26 cellular contexts compared by ENCODE assay signal in genomic region chr20:36499211-36499610, GRCh38. TPM values are rescaled to one million over a fixed set of nuclear protein-coding genes. Genes with fewer than 3 reads are reported as not detected.
DNase-seq lines count a peak whose midpoint lies in the region; ATAC-seq and TF ChIP-seq lines count a peak whose summit lies in the region.
"Had no signal": no experiment of that assay in that cellular context is flagged by ENCODE, and none has a peak within 500 bp of the region (broad histone marks: within the 10 kb centered on the region; RNA-seq: fewer than 3 reads in every experiment).

No MANE protein-coding gene starts in this region.

- peaks cover 72% of the 10 kb centered on the region for H3K36me3 ChIP-seq in left ventricle myocardium inferior
- peaks cover 59 to 76% of the 10 kb centered on the region in 2 donors for H3K36me3 ChIP-seq in ascending aorta
- peaks cover 35 to 73% (median 73%) of the 10 kb centered on the region in 3 donors for H3K36me3 ChIP-seq in tibial artery
- H3K36me3 ChIP-seq in uterus, result no peaks in the 10 kb centered on the region

- peaks cover 8% of the 10 kb centered on the region for H3K36me3 Mint-ChIP-seq in neural crest cell (ENCODE audit: low read depth)

- H3K27me3 ChIP-seq in left ventricle myocardium inferior (ENCODE audit: low read depth), result no peaks in the 10 kb centered on the region
- H3K27me3 ChIP-seq in ascending aorta, result no peaks in the 10 kb centered on the region
- no peaks in the 10 kb centered on the region for H3K27me3 ChIP-seq in tibial artery
- no peaks in the 10 kb centered on the region for H3K27me3 ChIP-seq in uterus
- H3K27me3 ChIP-seq: breast epithelium, SJCRH30, thyroid gland had no signal

- no peak for DNase-seq in left ventricle myocardium inferior
- DNase-seq in left cardiac atrium, result no peak
- no peak for DNase-seq in ascending aorta (ENCODE audit: low spot score in 2 of 2)
- DNase-seq in neural crest cell (ENCODE audit: low read depth, low spot score), result no peak
- peak in 1 of 2 donors; percentile 42 for DNase-seq in tibial artery
- DNase-seq in HUDEP-2 (lab: John Stamatoyannopoulos, UW; ENCODE audit: unreplicated experiment in 76 of 76), result no peak
- no peak for DNase-seq in uterus
- DNase-seq: ACHN; activated B cell treated with CpG ODN at 0.5 μM for 24 hours; activated CD4-positive, alpha-beta T cell treated with anti-CD3 and anti-CD28 coated beads, Interleukin-2, amount 50 U/mL, for 1 hour; activated T-cell treated with anti-CD3 and anti-CD28 coated beads, Interleukin-2, amount 50 U/mL, for 48 hours; CD4-positive, alpha-beta memory T cell; effector CD4-positive, alpha-beta T cell; KBM-7; mesendoderm; NCI-H1092; NCI-H1930; NCI-H510A treated with DMSO at 0.1 percent for 48 hours; SJCRH30; stimulated activated naive CD4-positive, alpha-beta T cell; T-helper 1 cell; thyroid gland had no signal

- H3K27ac ChIP-seq in left ventricle myocardium inferior (replicated peaks) (peak overlapping the region; percentile 89), ascending aorta (peak overlapping the region; percentile 65), tibial artery (peak overlapping the region; percentile 32 to 37), uterus (no peak overlapping the region)
- H3K27ac ChIP-seq: SJCRH30, thyroid gland had no signal

- no peaks in the 10 kb centered on the region for H3K27me3 Mint-ChIP-seq in neural crest cell (ENCODE audit: low read depth)
- H3K27me3 Mint-ChIP-seq: activated B cell treated with CpG ODN at 0.5 μM for 24 hours; B cell; CD4-positive, alpha-beta memory T cell had no signal

- TF ChIP-seq CTCF in left ventricle myocardium inferior (IDR thresholded peaks at IDR 0.05; ENCODE audit: borderline replicate concordance) (no peak), ascending aorta (IDR thresholded peaks at IDR 0.05) (no peak), neural crest cell (conservative IDR thresholded peaks at IDR 0.05) (no peak), tibial artery (IDR thresholded peaks at IDR 0.05) (no peak), uterus (IDR thresholded peaks at IDR 0.05) (no peak)

- H3K9me3 Mint-ChIP-seq in neural crest cell, result no peaks in the 10 kb centered on the region
- H3K9me3 Mint-ChIP-seq: activated B cell treated with CpG ODN at 0.5 μM for 24 hours; CD4-positive, alpha-beta memory T cell; GM23338 had no signal

- intact Hi-C loops in left ventricle myocardium inferior (cut with micrococcal nuclease), result no loop called here
- intact Hi-C loops in left cardiac atrium (cut with DNase I), result no loop called here
- intact Hi-C loops in ascending aorta (cut with DNase I), result no loop called here
- intact Hi-C loops in tibial artery (cut with DNase I; ENCODE audit: low total_unique reads), result loop anchor here (2.0 kb wide), 1 partner anchor 16 kb away; no protein-coding TSS in a partner anchor
- intact Hi-C loops in uterus (cut with DNase I; ENCODE audit: low total_unique reads), result no loop called here

- H3K4me3 Mint-ChIP-seq in neural crest cell, result no peak overlapping the region
- H3K4me3 Mint-ChIP-seq: activated B cell treated with CpG ODN at 0.5 μM for 24 hours; B cell; CD4-positive, alpha-beta memory T cell; GM23338 had no signal

- H3K4me1 ChIP-seq in left ventricle myocardium inferior (peaks cover 42% of the 10 kb centered on the region), ascending aorta (peaks cover 13 to 22% of the 10 kb centered on the region in 2 donors), tibial artery (peaks cover 0 to 59% (median 16%) of the 10 kb centered on the region in 4 donors), uterus (no peaks in the 10 kb centered on the region)
- H3K4me1 ChIP-seq: breast epithelium, SJCRH30 had no signal

- H3K4me3 ChIP-seq in left ventricle myocardium inferior (no peak overlapping the region), ascending aorta (no peak overlapping the region), tibial artery (no peak overlapping the region), uterus (no peak overlapping the region)
- H3K4me3 ChIP-seq: breast epithelium, GM23338, SJCRH30, thyroid gland had no signal

- peak overlapping the region; percentile 97 for H3K27ac Mint-ChIP-seq in neural crest cell (ENCODE audit: unreplicated experiment)
- H3K27ac Mint-ChIP-seq: activated B cell treated with CpG ODN at 0.5 μM for 24 hours, B cell, GM23338 had no signal

- ATAC-seq in left cardiac atrium, result no peak
- no peak for ATAC-seq in HG02970 (IDR thresholded peaks at IDR 0.05; ENCODE audit: low FRiP score, unreplicated experiment)
- ATAC-seq: GM23338 had no signal

- H3K4me1 Mint-ChIP-seq in neural crest cell, result peaks cover 27% of the 10 kb centered on the region
- H3K4me1 Mint-ChIP-seq: GM23338 had no signal

- H3K9me3 ChIP-seq in left ventricle myocardium inferior (replicated peaks) (no peaks in the 10 kb centered on the region), ascending aorta (no peaks in the 10 kb centered on the region), tibial artery (no peaks in the 10 kb centered on the region), uterus (no peaks in the 10 kb centered on the region)
- H3K9me3 ChIP-seq: breast epithelium, thyroid gland had no signal

- no peak for TF ChIP-seq POLR2A in uterus (IDR thresholded peaks at IDR 0.05)

RNA-seq across cellular contexts. Expression of gene MYL9, which starts 42.1 kb away (rescaled TPM):
- 1,345 TPM for total RNA-seq in left ventricle myocardium inferior
- total RNA-seq in left cardiac atrium, result 1,000 to 10,000 TPM; 1,946 to 2,055 TPM
- 717 TPM for total RNA-seq in ascending aorta
- 19.7 and 19.8 TPM in 2 replicates for total RNA-seq in neural crest cell
- 1,000 to 10,000 TPM in 1 of 4 donors, 100 to 1,000 TPM in 2, 10 to 100 TPM in 1; 18.5 to 1,447 (median 245) TPM for total RNA-seq in uterus
- total RNA-seq: CD4-positive, alpha-beta memory T cell had no signal

Comparison
In these comparisons a context has a peak if more than half of its experiments do, and no peak if none do; other contexts are left out.
1. H3K27ac ChIP-seq: peak in left ventricle myocardium inferior (single experiment), ascending aorta (2 of 2) and tibial artery (2 of 2); none in uterus (0 of 2).